In the genomic region with DNA sequence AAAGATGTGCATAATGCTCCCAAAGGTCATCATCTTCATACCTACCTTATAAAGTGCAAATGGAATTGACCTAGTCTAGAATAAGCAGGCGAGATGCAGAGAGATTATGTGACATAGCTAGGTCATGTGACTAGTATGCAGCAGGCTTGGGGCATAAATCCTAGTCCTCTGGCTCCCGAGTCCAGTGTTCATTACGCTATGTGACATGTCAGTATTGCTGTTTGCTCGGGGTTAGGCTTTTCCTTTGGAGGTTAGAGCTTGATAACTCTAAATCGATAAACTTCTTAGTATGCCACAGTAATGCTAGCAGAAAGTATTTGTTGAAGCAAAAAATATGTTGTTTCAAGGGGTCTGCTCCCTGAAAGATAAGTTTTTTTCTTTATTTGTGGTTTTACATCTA, we compare ENCODE assay signal across 22 cellular contexts.
DNase-seq lines count a peak whose midpoint lies in the region; ATAC-seq, FAIRE-seq and TF ChIP-seq lines count a peak whose summit lies in the region.
"Had no signal": no experiment of that assay in that cellular context is flagged by ENCODE, and none has a peak within 500 bp of the region (broad histone marks: within the 10 kb centered on the region; RNA-seq: fewer than 3 reads in every experiment).

No MANE protein-coding gene starts in this region.

- H3K9me3 ChIP-seq in HCT116 (ENCODE audit: control insufficient read depth in 1 of 2, insufficient read depth in 1 of 2, low read depth in 1 of 2, low read length in 2 of 2) (no peaks in the 10 kb centered on the region), ascending aorta (no peaks in the 10 kb centered on the region), keratinocyte (ENCODE audit: control insufficient read depth, low read depth, low read length) (no peaks in the 10 kb centered on the region)
- H3K9me3 ChIP-seq: SK-N-SH had no signal

- BruUV-seq in HCT116 (replicated peaks; lab: Mats Ljungman, UMichigan) = TSS peak; percentile 5

- no peaks in the 10 kb centered on the region for H3K27me3 Mint-ChIP-seq in progenitor cell of endocrine pancreas
- no peaks in the 10 kb centered on the region for H3K27me3 Mint-ChIP-seq in T-helper 2 cell treated with Interferon-gamma antibody and Interleukin-4, amounts not matched to agents 5 μg/mL and 100 μg/mL, for 36 hours (ENCODE audit: low read depth)

- H3K79me2 ChIP-seq in HCT116 (ENCODE audit: insufficient read depth, low read length) = no peaks in the 10 kb centered on the region
- H3K79me2 ChIP-seq in keratinocyte (ENCODE audit: control insufficient read depth, insufficient read depth, low read length) = no peaks in the 10 kb centered on the region

- H3K4me1 Mint-ChIP-seq in progenitor cell of endocrine pancreas (ENCODE audit: low read depth) = peaks cover 4% of the 10 kb centered on the region
- peaks cover 16% of the 10 kb centered on the region for H3K4me1 Mint-ChIP-seq in T-helper 2 cell treated with Interferon-gamma antibody and Interleukin-4, amounts not matched to agents 5 μg/mL and 100 μg/mL, for 36 hours (ENCODE audit: low read depth)

- dilution Hi-C loops in keratinocyte (cut with MboI; ENCODE audit: extremely low pct_ligation_motif_present, low sequenced_read_pairs) = no loop called here

- peak overlapping the region; percentile 34 for H3K27ac Mint-ChIP-seq in progenitor cell of endocrine pancreas
- H3K27ac Mint-ChIP-seq in T-helper 2 cell treated with Interferon-gamma antibody and Interleukin-4, amounts not matched to agents 5 μg/mL and 100 μg/mL, for 36 hours = no peak overlapping the region
- H3K27ac Mint-ChIP-seq: IgD-negative memory B cell had no signal

- H3K9me3 Mint-ChIP-seq in progenitor cell of endocrine pancreas (ENCODE audit: low read depth) = no peaks in the 10 kb centered on the region
- H3K9me3 Mint-ChIP-seq in T-helper 2 cell treated with Interferon-gamma antibody and Interleukin-4, amounts not matched to agents 5 μg/mL and 100 μg/mL, for 36 hours = no peaks in the 10 kb centered on the region

- in situ Hi-C loops in brain microvascular endothelial cell (cut with HindIII; ENCODE audit: low pct_ligation_motif_present, low sequenced_read_pairs) = loop anchor here (25.0 kb wide), 1 partner anchor 953 kb away; the partner anchor contains the start of gene BCL6

- H4K20me1 ChIP-seq in HCT116 (ENCODE audit: insufficient read depth) (no peaks in the 10 kb centered on the region), keratinocyte (ENCODE audit: control insufficient read depth, extremely low read depth, insufficient read depth, low read length) (no peaks in the 10 kb centered on the region)

- no peaks in the 10 kb centered on the region for H3K27me3 ChIP-seq in HCT116 (ENCODE audit: insufficient read depth, low read length)
- H3K27me3 ChIP-seq in ascending aorta = no peaks in the 10 kb centered on the region
- H3K27me3 ChIP-seq in keratinocyte (ENCODE audit: control insufficient read depth, extremely low read depth, insufficient read depth, low read length) = no peaks in the 10 kb centered on the region
- H3K27me3 ChIP-seq in brain microvascular endothelial cell (replicated peaks) = no peaks in the 10 kb centered on the region

- no peaks in the 10 kb centered on the region for H3K36me3 Mint-ChIP-seq in progenitor cell of endocrine pancreas (ENCODE audit: insufficient read depth)
- H3K36me3 Mint-ChIP-seq in T-helper 2 cell treated with Interferon-gamma antibody and Interleukin-4, amounts not matched to agents 5 μg/mL and 100 μg/mL, for 36 hours (ENCODE audit: low read depth) = no peaks in the 10 kb centered on the region
- H3K36me3 Mint-ChIP-seq: IgD-negative memory B cell had no signal

- POLR2A ChIA-PET in HCT116 (lab: Charles Lee) = no interaction called here

- no peaks in the 10 kb centered on the region for H3K4me1 ChIP-seq in HCT116 (ENCODE audit: control insufficient read depth in 1 of 2, insufficient read depth in 2 of 2, low read length in 2 of 2)
- peaks cover 0 to 37% of the 10 kb centered on the region in 2 donors for H3K4me1 ChIP-seq in ascending aorta
- H3K4me1 ChIP-seq in keratinocyte (ENCODE audit: control insufficient read depth, extremely low read depth, insufficient read depth, low read length) = peaks cover 3% of the 10 kb centered on the region

- no peak overlapping the region for H3K9ac ChIP-seq in HCT116 (ENCODE audit: low read length)
- no peak overlapping the region for H3K9ac ChIP-seq in keratinocyte (ENCODE audit: control insufficient read depth, extremely low read depth, insufficient read depth, low read length)
- H3K9ac ChIP-seq: SK-N-SH had no signal

- H3K4me2 ChIP-seq in HCT116 (ENCODE audit: low read length) (no peak overlapping the region), keratinocyte (ENCODE audit: control insufficient read depth, extremely low read depth, insufficient read depth, low read depth, low read length) (no peak overlapping the region)
- H3K4me2 ChIP-seq: SK-N-SH had no signal

- no peak for TF ChIP-seq POLR2A in HCT116 (IDR thresholded peaks at IDR 0.05; ENCODE audit: borderline replicate concordance, extremely low read depth, insufficient read depth, insufficient read length)

- no peaks in the 10 kb centered on the region for H3K9me2 ChIP-seq in HCT116 (ENCODE audit: insufficient read depth)
- H3K9me2 ChIP-seq: SK-N-SH had no signal

- intact Hi-C loops in HCT116 (cut with micrococcal nuclease) = no loop called here
- intact Hi-C loops in ascending aorta (cut with DNase I) = no loop called here

- ATAC-seq in HCT116 (no peak), HG03442 (IDR thresholded peaks at IDR 0.05; ENCODE audit: unreplicated experiment) (no peak)

- no peak overlapping the region for H3K4me3 ChIP-seq in HCT116 (replicated peaks in 1 of 2; ENCODE audit: low read depth in 1 of 2, low read length in 2 of 2)
- no peak overlapping the region for H3K4me3 ChIP-seq in ascending aorta
- H3K4me3 ChIP-seq in keratinocyte (ENCODE audit: control insufficient read depth in 2 of 3, extremely low read depth in 1 of 3, insufficient read depth in 2 of 3, low read depth in 1 of 3, low read length in 3 of 3) = no peak overlapping the region
- no peak overlapping the region for H3K4me3 ChIP-seq in brain microvascular endothelial cell (ENCODE audit: low read depth, low read length)

- RAD21 ChIA-PET in HCT116 (lab: Charles Lee; ENCODE audit: low non-redundant PET in 1 of 2, low total read pairs in 2 of 2, uncharacterized antibody in 2 of 2, unreplicated experiment in 2 of 2) = no interaction called here

- no peak overlapping the region for H3K4me3 Mint-ChIP-seq in progenitor cell of endocrine pancreas (ENCODE audit: low read depth)
- no peak overlapping the region for H3K4me3 Mint-ChIP-seq in T-helper 2 cell treated with Interferon-gamma antibody and Interleukin-4, amounts not matched to agents 5 μg/mL and 100 μg/mL, for 36 hours
- H3K4me3 Mint-ChIP-seq: IgD-negative memory B cell had no signal

- peak; percentile 46 for FAIRE-seq in keratinocyte (lab: Jason Lieb, UNC)
- FAIRE-seq: D721Med, GM12891, HTR-8/SVneo had no signal

- DNase-seq in HCT116 (ENCODE audit: low read depth, low spot score) (no peak), ascending aorta (ENCODE audit: low spot score in 2 of 2) (no peak), keratinocyte (ENCODE audit: low read depth, low spot score) (no peak), progenitor cell of endocrine pancreas (ENCODE audit: low spot score, unreplicated experiment) (no peak), brain microvascular endothelial cell (no peak)
- DNase-seq in T-helper 2 cell treated with Interferon-gamma antibody and Interleukin-4, amounts not matched to agents 5 μg/mL and 100 μg/mL, for 36 hours (ENCODE audit: low spot score) = no peak
- DNase-seq: ACHN, C1 segment of cervical spinal cord, MM.1S, NCI-H1092, NCI-H1436 treated with DMSO at 0.1 percent for 48 hours, NCI-H2029 treated with DMSO at 0.1 percent for 48 hours, NCI-H2171, NCI-H446, NCI-H69, SHP77, SK-N-SH had no signal

- no peak overlapping the region for H3K27ac ChIP-seq in HCT116 (ENCODE audit: low read depth, low read length)
- peak overlapping the region; percentile 19 to 60 for H3K27ac ChIP-seq in ascending aorta
- H3K27ac ChIP-seq in keratinocyte (ENCODE audit: control insufficient read depth, insufficient read depth, low read length) = no peak overlapping the region
- no peak overlapping the region for H3K27ac ChIP-seq in brain microvascular endothelial cell

- H3K9me1 ChIP-seq in keratinocyte (ENCODE audit: control insufficient read depth, extremely low read depth, insufficient read depth, low read length) = peaks cover 2% of the 10 kb centered on the region

- H3K36me3 ChIP-seq in HCT116 (ENCODE audit: control insufficient read depth in 1 of 2, insufficient read depth in 2 of 2, low read length in 2 of 2) (no peaks in the 10 kb centered on the region), ascending aorta (no peaks in the 10 kb centered on the region), keratinocyte (ENCODE audit: control insufficient read depth in 2 of 2, extremely low read depth in 1 of 2, insufficient read depth in 2 of 2, low read length in 2 of 2) (no peaks in the 10 kb centered on the region), brain microvascular endothelial cell (replicated peaks) (no peaks in the 10 kb centered on the region)

- CTCF ChIA-PET in HCT116 (lab: Charles Lee) = no interaction called here

- TF ChIP-seq CTCF in HCT116 (IDR thresholded peaks at IDR 0.05 in 2 of 3, conservative IDR thresholded peaks at IDR 0.05 in 1 of 3; ENCODE audit: borderline replicate concordance in 1 of 3, insufficient read depth in 1 of 3, low read depth in 2 of 3, low read length in 2 of 3) (no peak), ascending aorta (IDR thresholded peaks at IDR 0.05) (no peak), keratinocyte (optimal IDR thresholded peaks at IDR 0.05 in 1 of 3, IDR thresholded peaks at IDR 0.05 in 1 of 3, conservative IDR thresholded peaks at IDR 0.05 in 1 of 3; ENCODE audit: extremely low read depth in 1 of 3, insufficient read depth in 2 of 3, low read length in 3 of 3) (no peak), progenitor cell of endocrine pancreas (IDR thresholded peaks at IDR 0.05; ENCODE audit: unreplicated experiment) (no peak), brain microvascular endothelial cell (IDR thresholded peaks at IDR 0.05; ENCODE audit: low read depth, low read length, missing control alignments) (no peak)

- H2AFZ ChIP-seq in HCT116 (ENCODE audit: low read depth, low read length, poor library complexity, severe bottlenecking) = no peak overlapping the region
- no peak overlapping the region for H2AFZ ChIP-seq in keratinocyte (ENCODE audit: control insufficient read depth, low read length)

- no peak for TF ChIP-seq RAD21 in HCT116 (IDR thresholded peaks at IDR 0.05; ENCODE audit: low read depth)

TF ChIP-seq in HCT116, 20 proteins besides CTCF, POLR2A, EP300 and RAD21 (continues in another document):
- TF ChIP-seq ZNF274 (IDR thresholded peaks at IDR 0.05; ENCODE audit: low read depth, low read length) (no peak), CEBPB (IDR thresholded peaks at IDR 0.05; ENCODE audit: low read depth) (no peak), TCF7L2 (IDR thresholded peaks at IDR 0.05; ENCODE audit: borderline replicate concordance, extremely low read depth, insufficient read depth, insufficient read length) (no peak), EZH2phosphoT487 (IDR thresholded peaks at IDR 0.05; ENCODE audit: borderline replicate concordance) (no peak), JUND (IDR thresholded peaks at IDR 0.05) (no peak), CBX3 (IDR thresholded peaks at IDR 0.05; ENCODE audit: low read depth) (no peak), SRF (IDR thresholded peaks at IDR 0.05; ENCODE audit: low read depth) (no peak), SIN3A (IDR thresholded peaks at IDR 0.05; ENCODE audit: low read depth) (no peak)

Comparison
In these comparisons a context has a peak if more than half of its experiments do, and no peak if none do; other contexts are left out.
1. H3K27ac ChIP-seq: peak in ascending aorta (2 of 2); none in HCT116 (single experiment), keratinocyte (single experiment) and brain microvascular endothelial cell (single experiment).